32 cellular contexts compared by ENCODE assay signal in genomic region chr16:28276301-28276700, GRCh38. TPM values are rescaled to one million over a fixed set of nuclear protein-coding genes. Genes with fewer than 3 reads are reported as not detected.
A peak's percentile ranks its signal among the peaks of the same experiment; 100 is the strongest.
DNase-seq lines count a peak whose midpoint lies in the region; ATAC-seq and TF ChIP-seq lines count a peak whose summit lies in the region.
"Had no signal": no experiment of that assay in that cellular context is flagged by ENCODE, and none has a peak within 500 bp of the region (broad histone marks: within the 10 kb centered on the region; RNA-seq: fewer than 3 reads in every experiment).

No MANE protein-coding gene starts in this region.

- peak overlapping the region; percentile 84 for H3K27ac Mint-ChIP-seq in activated CD4-positive, alpha-beta T cell treated with anti-CD3 and anti-CD28 coated beads, Interleukin-2, amount 10 ng/mL, durations not matched to agents 7 days and 5 days
- peak overlapping the region; percentile 93 for H3K27ac Mint-ChIP-seq in T-helper 17 cell
- H3K27ac Mint-ChIP-seq in natural killer cell, result no peak overlapping the region

- peaks cover 6 to 37% (median 26%) of the 10 kb centered on the region in 10 experiments; a peak in 18 of 20 replicates for H3K4me1 ChIP-seq in BLaER1 treated with 17β-estradiol and CSF1 and Interleukin-3, amounts not matched to agents 10 nM and 100 nM
- peaks cover 5 to 11% (median 10%) of the 10 kb centered on the region in 4 donors for H3K4me1 ChIP-seq in stomach
- H3K4me1 ChIP-seq: ascending aorta had no signal

- no peaks in the 10 kb centered on the region for H3K9me3 Mint-ChIP-seq in activated CD4-positive, alpha-beta T cell treated with anti-CD3 and anti-CD28 coated beads, Interleukin-2, amount 10 ng/mL, durations not matched to agents 7 days and 5 days
- no peaks in the 10 kb centered on the region for H3K9me3 Mint-ChIP-seq in natural killer cell

- no peak overlapping the region for H3K27ac ChIP-seq in BLaER1 treated with 17β-estradiol and CSF1 and Interleukin-3, amounts not matched to agents 10 nM and 100 nM
- H3K27ac ChIP-seq in stomach, result no peak overlapping the region
- H3K27ac ChIP-seq: ascending aorta, colonic mucosa, epithelial cell of prostate, HL-60, KMS-11, right atrium auricular region, testis had no signal

- H3K4me2 ChIP-seq in BLaER1 treated with 17β-estradiol and CSF1 and Interleukin-3, amounts not matched to agents 10 nM and 100 nM, result peak overlapping the region in 9 of 11 experiments; percentile 14 to 76 (median 66); a peak in 18 of 22 replicates
- H3K4me2 ChIP-seq: KMS-11, smooth muscle cell had no signal

- WGBS in stomach, 5 donors, result 76 to 85% (median 81%) methylated on average over 11 of the region's 11 CpGs

- POLR2A ChIA-PET in activated CD4-positive, alpha-beta T cell treated with anti-CD3 and anti-CD28 coated beads, Interleukin-2, amount 10 ng/mL, durations not matched to agents 7 days and 5 days (lab: Charles Lee), result no interaction called here

- no peaks in the 10 kb centered on the region for H3K36me3 ChIP-seq in BLaER1 treated with 17β-estradiol and CSF1 and Interleukin-3, amounts not matched to agents 10 nM and 100 nM
- no peaks in the 10 kb centered on the region for H3K36me3 ChIP-seq in stomach
- H3K36me3 ChIP-seq: ascending aorta, colonic mucosa, right atrium auricular region had no signal

- CTCF ChIA-PET in activated CD4-positive, alpha-beta T cell treated with anti-CD3 and anti-CD28 coated beads, Interleukin-2, amount 10 ng/mL, durations not matched to agents 7 days and 5 days (lab: Charles Lee), result interaction anchor here (2.4 to 3.4 kb wide), 2 partner anchors 41 to 45 kb away, joined by 8 to 15 read pairs; no protein-coding TSS in a partner anchor

- H3K4me3 ChIP-seq in BLaER1 treated with 17β-estradiol and CSF1 and Interleukin-3, amounts not matched to agents 10 nM and 100 nM, result no peak overlapping the region
- no peak overlapping the region for H3K4me3 ChIP-seq in stomach
- H3K4me3 ChIP-seq: ascending aorta, colonic mucosa, right atrium auricular region, smooth muscle cell, testis had no signal

- H3K36me3 Mint-ChIP-seq in activated CD4-positive, alpha-beta T cell treated with anti-CD3 and anti-CD28 coated beads, Interleukin-2, amount 10 ng/mL, durations not matched to agents 7 days and 5 days (ENCODE audit: low read depth), result no peaks in the 10 kb centered on the region
- peaks cover 2% of the 10 kb centered on the region for H3K36me3 Mint-ChIP-seq in T-helper 17 cell (ENCODE audit: low read depth)
- no peaks in the 10 kb centered on the region for H3K36me3 Mint-ChIP-seq in natural killer cell

- no peak for TF ChIP-seq POLR2A in stomach (IDR thresholded peaks at IDR 0.05)

- H3K9me3 ChIP-seq in BLaER1 treated with 17β-estradiol and CSF1 and Interleukin-3, amounts not matched to agents 10 nM and 100 nM (replicated peaks in 1 of 11), result peaks cover 0 to 3% (median under 1%) of the 10 kb centered on the region in 11 experiments; a peak in 4 of 22 replicates
- no peaks in the 10 kb centered on the region for H3K9me3 ChIP-seq in T-helper 17 cell (ENCODE audit: control insufficient read depth, low read length, poor library complexity, severe bottlenecking)
- H3K9me3 ChIP-seq in stomach, result peaks cover 0 to 2% (median 2%) of the 10 kb centered on the region in 4 donors
- H3K9me3 ChIP-seq: ascending aorta, colonic mucosa, right atrium auricular region, testis had no signal

- no peaks in the 10 kb centered on the region for H4K20me1 ChIP-seq in BLaER1 treated with 17β-estradiol and CSF1 and Interleukin-3, amounts not matched to agents 10 nM and 100 nM

- H3K4me1 Mint-ChIP-seq in activated CD4-positive, alpha-beta T cell treated with anti-CD3 and anti-CD28 coated beads, Interleukin-2, amount 10 ng/mL, durations not matched to agents 7 days and 5 days, result peaks cover 42% of the 10 kb centered on the region
- H3K4me1 Mint-ChIP-seq in T-helper 17 cell (peaks cover 36% of the 10 kb centered on the region), natural killer cell (peaks cover 16 to 31% of the 10 kb centered on the region in 2 donors)

- peak overlapping the region in 6 of 11 experiments; percentile 10 to 43 (median 31); a peak in 6 of 22 replicates for H3K9ac ChIP-seq in BLaER1 treated with 17β-estradiol and CSF1 and Interleukin-3, amounts not matched to agents 10 nM and 100 nM
- H3K9ac ChIP-seq: KMS-11 had no signal

- peaks cover 22% of the 10 kb centered on the region for H3K27me3 Mint-ChIP-seq in activated CD4-positive, alpha-beta T cell treated with anti-CD3 and anti-CD28 coated beads, Interleukin-2, amount 10 ng/mL, durations not matched to agents 7 days and 5 days
- peaks cover 25% of the 10 kb centered on the region for H3K27me3 Mint-ChIP-seq in T-helper 17 cell
- peaks cover 5 to 28% of the 10 kb centered on the region in 2 donors for H3K27me3 Mint-ChIP-seq in natural killer cell (ENCODE audit: low read depth in 2 of 2)

- TF ChIP-seq CTCF in natural killer cell (IDR thresholded peaks at IDR 0.05) (no peak), stomach (IDR thresholded peaks at IDR 0.05) (no peak)

- no peak for TF ChIP-seq EP300 in stomach (IDR thresholded peaks at IDR 0.05)

- ATAC-seq in T-helper 17 cell, result no peak
- ATAC-seq in natural killer cell, result no peak
- ATAC-seq: activated CD4-positive, alpha-beta T cell treated with anti-CD3 and anti-CD28 coated beads for 36 hours; HCT116; left cardiac atrium; PC-3 had no signal

- no peaks in the 10 kb centered on the region for H3K27me3 ChIP-seq in BLaER1 treated with 17β-estradiol and CSF1 and Interleukin-3, amounts not matched to agents 10 nM and 100 nM
- H3K27me3 ChIP-seq in stomach, result peaks cover 0 to 59% (median 26%) of the 10 kb centered on the region in 3 donors
- H3K27me3 ChIP-seq: ascending aorta, colonic mucosa, right atrium auricular region, testis had no signal

- no peak overlapping the region for H3K4me3 Mint-ChIP-seq in activated CD4-positive, alpha-beta T cell treated with anti-CD3 and anti-CD28 coated beads, Interleukin-2, amount 10 ng/mL, durations not matched to agents 7 days and 5 days
- H3K4me3 Mint-ChIP-seq in T-helper 17 cell (peak overlapping the region; percentile 59), natural killer cell (peak overlapping the region; percentile 45)

- intact Hi-C loops in natural killer cell (cut with micrococcal nuclease) (loop anchor here (5.0 kb wide), 1 partner anchor 276 kb away; the partner anchor contains the start of gene SGF29), stomach (cut with DNase I; ENCODE audit: low total_unique reads) (loop anchor here (5.0 kb wide), 1 partner anchor 41 kb away; no protein-coding TSS in a partner anchor)

- DNase-seq in activated CD4-positive, alpha-beta T cell treated with anti-CD3 and anti-CD28 coated beads, Interleukin-2, amount 10 ng/mL, durations not matched to agents 7 days and 5 days, result no peak
- no peak for DNase-seq in activated CD4-positive, alpha-beta T cell treated with anti-CD3 and anti-CD28 coated beads, Interleukin-2, amount 50 U/mL, for 4 hours
- no peak for DNase-seq in T-helper 17 cell
- DNase-seq in natural killer cell, result no peak
- DNase-seq in SW480 (ENCODE audit: low spot score), result no peak
- no peak for DNase-seq in stomach
- no peak for DNase-seq in NCI-H2171 treated with DMSO at 0.1 percent for 48 hours (lab: John Stamatoyannopoulos, UW)
- DNase-seq: activated CD4-positive, alpha-beta T cell treated with anti-CD3 and anti-CD28 coated beads for 36 hours; activated naive CD4-positive, alpha-beta T cell treated with anti-CD3 and anti-CD28 coated beads, Interleukin-2, amount 50 U/mL, for 16 hours; activated T-cell treated with anti-CD3 and anti-CD28 coated beads, Interleukin-2, amount 50 U/mL, for 48 hours; Calu3; colonic mucosa; DMS79; effector CD4-positive, alpha-beta T cell; GDM1; left cardiac atrium; MM.1S; NCI-H2081; NCI-H345; NCI-H69; PC-3; stimulated activated naive CD4-positive, alpha-beta T cell treated with Interleukin-2 at 50 U/mL for 16 hours; testis had no signal

RNA-seq across cellular contexts. Expression of gene SBK1, which starts 16.0 kb away (rescaled TPM):
- 10 to 100 TPM; 17.9 to 19.4 TPM for total RNA-seq in activated CD4-positive, alpha-beta T cell treated with anti-CD3 and anti-CD28 coated beads, Interleukin-2, amount 10 ng/mL, durations not matched to agents 7 days and 5 days
- total RNA-seq in T-helper 17 cell (10 to 100 TPM; 14.7 to 17.7 TPM), natural killer cell (10 to 100 TPM; 59.3 to 60.9 (median 59.8) TPM), stomach (1 to 10 TPM in 1 of 5 donors, under 1 TPM in 3, not detected in 1; 0.37 to 2.0 (median 0.74) TPM)
- under 1 TPM; 0.31 to 0.87 (median 0.63) TPM for polyA plus RNA-seq in stomach
- total RNA-seq: ascending aorta, lung microvascular endothelial cell had no signal

Comparison
In these comparisons a context has a peak if more than half of its experiments do, and no peak if none do; other contexts are left out.
1. H3K27ac Mint-ChIP-seq: peak in activated CD4-positive, alpha-beta T cell treated with anti-CD3 and anti-CD28 coated beads, Interleukin-2, amount 10 ng/mL, durations not matched to agents 7 days and 5 days (single experiment) and T-helper 17 cell (single experiment); none in natural killer cell (0 of 2).
2. RNA of gene SBK1, which starts 16.0 kb away (total RNA-seq): 59.3 to 60.9 TPM in natural killer cell, 17.9 to 19.4 TPM in activated CD4-positive, alpha-beta T cell treated with anti-CD3 and anti-CD28 coated beads, Interleukin-2, amount 10 ng/mL, durations not matched to agents 7 days and 5 days and 14.7 to 17.7 TPM in T-helper 17 cell; 0.37 to 2.0 TPM in stomach; every median in the first group is over 4 times any median in the second.